Comparison of ENCODE assay signal across 1 cellular context in genomic region chr20:58523916-58524315, GRCh38.
TF ChIP-seq lines count a peak whose summit lies in the region.

No MANE protein-coding gene starts in this region.

TF ChIP-seq in H1, 55 proteins besides CTCF, POLR2A, EP300 and RAD21:
- TF ChIP-seq TBP (IDR thresholded peaks at IDR 0.05; ENCODE audit: low read depth, low read length) (no peak), TCF12 (IDR thresholded peaks at IDR 0.05; ENCODE audit: low read depth, low read length) (no peak), JUN (IDR thresholded peaks at IDR 0.05; ENCODE audit: low read depth, low read length) (no peak), CHD2 (IDR thresholded peaks at IDR 0.05; ENCODE audit: low read length) (no peak), POU5F1 (IDR thresholded peaks at IDR 0.05; ENCODE audit: low read depth, low read length) (no peak)
TF ChIP-seq in H1: peak in this region for 0.
